ENCODE assay signal across 8 cellular contexts in genomic region chr14:73744874-73745529, GRCh38. TPM values are rescaled to one million over a fixed set of nuclear protein-coding genes. Genes with fewer than 3 reads are reported as not detected.
A peak's percentile ranks its signal among the peaks of the same experiment; 100 is the strongest.
DNase-seq lines count a peak whose midpoint lies in the region; ATAC-seq, FAIRE-seq and TF ChIP-seq lines count a peak whose summit lies in the region.

No MANE protein-coding gene starts in this region.

- intact Hi-C loops in HepG2 (cut with micrococcal nuclease; ENCODE audit: unreplicated experiment) = no loop called here

- no TSS peak for BruUV-seq in HepG2 (replicated peaks; lab: Mats Ljungman, UMichigan)

- no peak for TF ChIP-seq POLR2A in HepG2 (IDR thresholded peaks at IDR 0.05; ENCODE audit: insufficient read depth in 1 of 2, low read depth in 2 of 2, low read length in 2 of 2)

- H3K27me3 ChIP-seq in HepG2 (ENCODE audit: control insufficient read depth in 1 of 2, insufficient read depth in 2 of 2, low read length in 2 of 2) = no peaks in the 10 kb centered on the region
- H3K27me3 ChIP-seq in stomach smooth muscle (ENCODE audit: control insufficient read depth in 1 of 2, insufficient read depth in 2 of 2, low read length in 2 of 2) = no peaks in the 10 kb centered on the region

- no peak for DNase-seq in T-helper 2 cell treated with Interferon-gamma antibody and Interleukin-4, amounts not matched to agents 5 μg/mL and 100 μg/mL, for 36 hours (ENCODE audit: low spot score)
- DNase-seq in T-helper 2 cell = no peak
- DNase-seq in HepG2 (ENCODE audit: low spot score) = no peak
- DNase-seq in NCI-H2196 (lab: John Stamatoyannopoulos, UW; ENCODE audit: unreplicated experiment) = no peak
- no peak for DNase-seq in ureter (ENCODE audit: low spot score)
- no peak for DNase-seq in NOMO-1 treated with dmso at 0.1 percent for 144 hours (lab: John Stamatoyannopoulos, UW; ENCODE audit: unreplicated experiment)

- no peak for TF ChIP-seq EP300 in HepG2 (IDR thresholded peaks at IDR 0.05; ENCODE audit: low read depth in 2 of 2, low read length in 2 of 2)
- no peak for TF ChIP-seq EP300 in HepG2 (CRISPR knock-in tag; IDR thresholded peaks at IDR 0.05; ENCODE audit: borderline replicate concordance)

- H3K27ac ChIP-seq in HepG2 (ENCODE audit: extremely low read length, insufficient read depth, low read length) (no peak overlapping the region), stomach smooth muscle (ENCODE audit: low read length) (peak overlapping the region; percentile 85)

- H3K4me3 Mint-ChIP-seq in T-helper 2 cell treated with Interferon-gamma antibody and Interleukin-4, amounts not matched to agents 5 μg/mL and 100 μg/mL, for 36 hours = peak overlapping the region; percentile 93
- peak overlapping the region; percentile 90 for H3K4me3 Mint-ChIP-seq in activated T-helper 17 cell treated with anti-CD3 and anti-CD28 coated beads, Interleukin-2, amount 50 U/mL, for 72 hours

- TF ChIP-seq RAD21 in HepG2 (CRISPR knock-in tag; IDR thresholded peaks at IDR 0.05) = no peak

- no peak for ATAC-seq in activated T-helper 17 cell treated with anti-CD3 and anti-CD28 coated beads, Interleukin-2, amount 50 U/mL, for 72 hours (replicated peaks)
- ATAC-seq in HepG2 = no peak

- H3K27me3 Mint-ChIP-seq in T-helper 2 cell treated with Interferon-gamma antibody and Interleukin-4, amounts not matched to agents 5 μg/mL and 100 μg/mL, for 36 hours (ENCODE audit: low read depth) = no peaks in the 10 kb centered on the region
- H3K27me3 Mint-ChIP-seq in activated T-helper 17 cell treated with anti-CD3 and anti-CD28 coated beads, Interleukin-2, amount 50 U/mL, for 72 hours = no peaks in the 10 kb centered on the region

- H3K79me2 ChIP-seq in HepG2 (ENCODE audit: insufficient read depth, low read length) = peaks cover 98% of the 10 kb centered on the region

- peaks cover 89% of the 10 kb centered on the region for H4K20me1 ChIP-seq in HepG2 (ENCODE audit: insufficient read depth, low read length)

- H3K4me1 ChIP-seq in HepG2 (ENCODE audit: insufficient read depth, low read length) (peaks cover 97% of the 10 kb centered on the region), stomach smooth muscle (ENCODE audit: control insufficient read depth, insufficient read depth, low read length) (peaks cover 94% of the 10 kb centered on the region)

- H3K9ac ChIP-seq in HepG2 (ENCODE audit: insufficient read depth, low read depth, low read length) (no peak overlapping the region), stomach smooth muscle (ENCODE audit: low read length in 2 of 2) (peak overlapping the region in 1 of 2 donors; percentile 47)

- H3K4me2 ChIP-seq in HepG2 (ENCODE audit: low read depth, low read length) = no peak overlapping the region

- POLR2A ChIA-PET in HepG2 (lab: Yijun Ruan, JAX) = interaction anchor here (0.9 to 1.6 kb wide), 4 partner anchors 9 to 40 kb away, joined by 3 to 6 read pairs (median 4); a partner anchor contains a TSS

- no peak overlapping the region for H2AFZ ChIP-seq in HepG2 (ENCODE audit: low read length)

- H3K4me1 Mint-ChIP-seq in T-helper 2 cell treated with Interferon-gamma antibody and Interleukin-4, amounts not matched to agents 5 μg/mL and 100 μg/mL, for 36 hours (ENCODE audit: low read depth) = peaks cover 88% of the 10 kb centered on the region
- peaks cover 71% of the 10 kb centered on the region for H3K4me1 Mint-ChIP-seq in activated T-helper 17 cell treated with anti-CD3 and anti-CD28 coated beads, Interleukin-2, amount 50 U/mL, for 72 hours

- no peak for FAIRE-seq in HepG2 (lab: Jason Lieb, UNC)

- H3K9me3 ChIP-seq in HepG2 (ENCODE audit: low read length) (no peaks in the 10 kb centered on the region), stomach smooth muscle (ENCODE audit: control insufficient read depth in 2 of 2, low read length in 2 of 2) (no peaks in the 10 kb centered on the region)

- no peak for TF ChIP-seq CTCF in HepG2 (CRISPR knock-in tag; IDR thresholded peaks at IDR 0.05)

- H3K36me3 Mint-ChIP-seq in T-helper 2 cell treated with Interferon-gamma antibody and Interleukin-4, amounts not matched to agents 5 μg/mL and 100 μg/mL, for 36 hours (ENCODE audit: low read depth) = peaks cover 22% of the 10 kb centered on the region
- peaks cover 50% of the 10 kb centered on the region for H3K36me3 Mint-ChIP-seq in activated T-helper 17 cell treated with anti-CD3 and anti-CD28 coated beads, Interleukin-2, amount 50 U/mL, for 72 hours (ENCODE audit: low read depth)

- CTCF ChIA-PET in HepG2 (lab: Yijun Ruan, JAX; ENCODE audit: low intra/inter-chr PET ratio, low total read pairs) = no interaction called here

- peaks cover 0 to 9% of the 10 kb centered on the region in 2 experiments; a peak in 2 of 5 replicates for H3K36me3 ChIP-seq in HepG2 (replicated peaks in 1 of 2; ENCODE audit: control insufficient read depth in 1 of 2, insufficient read depth in 2 of 2, low read length in 2 of 2)
- no peaks in the 10 kb centered on the region for H3K36me3 ChIP-seq in stomach smooth muscle (ENCODE audit: control insufficient read depth in 2 of 2, insufficient read depth in 2 of 2, low read length in 2 of 2)

- in situ Hi-C loops in HepG2 (cut with HindIII; ENCODE audit: extremely low pct_ligation_motif_present, low pct_unique_long_range_greater_than_20kb) = loop anchor here (25.0 kb wide), 1 partner anchor 292 kb away; no protein-coding TSS in a partner anchor

- peak overlapping the region; percentile 90 for H3K27ac Mint-ChIP-seq in T-helper 2 cell treated with Interferon-gamma antibody and Interleukin-4, amounts not matched to agents 5 μg/mL and 100 μg/mL, for 36 hours
- H3K27ac Mint-ChIP-seq in activated T-helper 17 cell treated with anti-CD3 and anti-CD28 coated beads, Interleukin-2, amount 50 U/mL, for 72 hours = peak overlapping the region; percentile 84

- WGBS in HepG2 (ENCODE audit: low lambda C conversion rate) = no CpG with 5 or more reads among the region's 6 CpGs

- H3K4me3 ChIP-seq in HepG2 (replicated peaks in 1 of 3; ENCODE audit: insufficient read depth in 1 of 3, low read depth in 2 of 3, low read length in 3 of 3) (no peak overlapping the region), stomach smooth muscle (ENCODE audit: low read length in 2 of 2) (peak overlapping the region in 1 of 2 donors; percentile 40)

- H3K9me3 Mint-ChIP-seq in T-helper 2 cell treated with Interferon-gamma antibody and Interleukin-4, amounts not matched to agents 5 μg/mL and 100 μg/mL, for 36 hours = no peaks in the 10 kb centered on the region
- H3K9me3 Mint-ChIP-seq in activated T-helper 17 cell treated with anti-CD3 and anti-CD28 coated beads, Interleukin-2, amount 50 U/mL, for 72 hours = no peaks in the 10 kb centered on the region

TF ChIP-seq in HepG2, 621 proteins besides CTCF, POLR2A, EP300 and RAD21 (continues in another document):
- TF ChIP-seq MLXIP (CRISPR knock-in tag; IDR thresholded peaks at IDR 0.05; ENCODE audit: borderline replicate concordance) (no peak), HNRNPL (IDR thresholded peaks at IDR 0.05; ENCODE audit: low read depth, low read length) (0 out of 2 replicates have a peak, but pooled peaks have one; percentile 37), NCOR1 (IDR thresholded peaks at IDR 0.05; ENCODE audit: borderline replicate concordance, low read length) (no peak)

RNA-seq across cellular contexts. Expression of gene PNMA1, which starts 30.8 kb away (rescaled TPM):
- total RNA-seq in activated T-helper 17 cell treated with anti-CD3 and anti-CD28 coated beads, Interleukin-2, amount 50 U/mL, for 72 hours = 10 to 100 TPM; 37.3 to 41.2 TPM
- 8.3 and 10.7 TPM in 2 replicates for total RNA-seq in HepG2 (2016; rRNA removed; fragmentation: Illumina TruSeq; extraction: Trizol)
- total RNA-seq in HepG2 (2016; cell fraction: cytosol; rRNA removed; fragmentation: Illumina TruSeq; extraction: Trizol; ENCODE audit: low read depth) = 1.8 and 1.9 TPM in 2 replicates
- 8.5 and 12.1 TPM in 2 replicates for total RNA-seq in HepG2 (2016; cell fraction: insoluble cytoplasmic fraction; rRNA removed; fragmentation: Illumina TruSeq; extraction: Trizol)
- total RNA-seq in HepG2 (2016; cell fraction: membrane; rRNA removed; fragmentation: Illumina TruSeq; extraction: Trizol) = 7.8 and 8.3 TPM in 2 replicates
- total RNA-seq in HepG2 (2016; cell fraction: nucleus; rRNA removed; fragmentation: Illumina TruSeq; extraction: Trizol) = 8.6 and 9.7 TPM in 2 replicates
- polyA plus RNA-seq in HepG2 (2011; rRNA removed) = 6.6 and 7.0 TPM in 2 replicates
- polyA plus RNA-seq in HepG2 (2011; cell fraction: cytosol; rRNA removed) = 5.3 and 6.7 TPM in 2 replicates
- 6.4 and 7.7 TPM in 2 replicates for polyA plus RNA-seq in HepG2 (2011; cell fraction: nucleus; rRNA removed)
- 14.1 and 14.8 TPM in 2 replicates for polyA plus RNA-seq in HepG2 (2012)
- polyA plus RNA-seq in HepG2 (2016; cell fraction: cytosol; fragmentation: Illumina TruSeq; extraction: Trizol; ENCODE audit: low read depth) = 2.5 and 2.9 TPM in 2 replicates
- 18.3 and 20.9 TPM in 2 replicates for polyA plus RNA-seq in HepG2 (2016; cell fraction: insoluble cytoplasmic fraction; fragmentation: Illumina TruSeq; extraction: Trizol; ENCODE audit: low read depth)
- polyA plus RNA-seq in HepG2 (2016; cell fraction: membrane; fragmentation: Illumina TruSeq; extraction: Trizol; ENCODE audit: low read depth) = 7.0 and 8.6 TPM in 2 replicates
- 17.9 and 18.6 TPM in 2 replicates for polyA plus RNA-seq in HepG2 (2016; cell fraction: nucleus; fragmentation: Illumina TruSeq; extraction: Trizol; ENCODE audit: insufficient read depth, low read depth)
- 5.1 and 5.4 TPM in 2 replicates for polyA minus RNA-seq in HepG2 (2011; rRNA and poly(A)+ RNA removed; ENCODE audit: low replicate concordance)
- 5.6 and 6.3 TPM in 2 replicates for polyA minus RNA-seq in HepG2 (2011; cell fraction: cytosol; rRNA and poly(A)+ RNA removed)
- polyA minus RNA-seq in HepG2 (2011; cell fraction: nucleus; rRNA and poly(A)+ RNA removed) = 4.8 and 7.0 TPM in 2 replicates
- 33.8 TPM for total RNA-seq in ureter
